Comparison of ENCODE assay signal across 8 cellular contexts in genomic region chr7:44104880-44105771, GRCh38. TPM values are rescaled to one million over a fixed set of nuclear protein-coding genes. Genes with fewer than 3 reads are reported as not detected.
DNase-seq lines count a peak whose midpoint lies in the region; ATAC-seq and TF ChIP-seq lines count a peak whose summit lies in the region.

No MANE protein-coding gene starts in this region.

- H3K14ac ChIP-seq in H9 (ENCODE audit: insufficient read depth, low read length): no peak overlapping the region

- no peak overlapping the region for H2BK15ac ChIP-seq in H9 (ENCODE audit: low read depth, low read length)

- H3K4me1 ChIP-seq in H9 (ENCODE audit: insufficient read depth, low read length) (no peaks in the 10 kb centered on the region; the same call in 1 of the 2 replicates), parathyroid adenoma (no peaks in the 10 kb centered on the region)

- H3T11ph ChIP-seq in H9 (ENCODE audit: low read length): no peak overlapping the region

- no peak overlapping the region for H4K8ac ChIP-seq in H9 (replicated peaks; ENCODE audit: insufficient read length, low read depth, low read length)

- DNase-seq in H9 (no peak), head of caudate nucleus (peak in 27 of 42 donors; percentile 24 to 80 (median 64)), NCI-H2081 (lab: John Stamatoyannopoulos, UW) (no peak), NCI-H1105 (lab: John Stamatoyannopoulos, UW) (no peak), DMS 273 (lab: John Stamatoyannopoulos, UW; ENCODE audit: unreplicated experiment) (no peak), inferior parietal cortex (ENCODE audit: extremely low spot score) (no peak)
- DNase-seq in activated T-cell treated with anti-CD3 and anti-CD28 coated beads, Interleukin-2, amount 50 U/mL, for 72 hours: no peak

- H3K9ac ChIP-seq in H9 (ENCODE audit: extremely low read depth, insufficient read length, low read length) (no peak overlapping the region), parathyroid adenoma (no peak overlapping the region)

- ATAC-seq in activated T-cell treated with anti-CD3 and anti-CD28 coated beads, Interleukin-2, amount 50 U/mL, for 72 hours (replicated peaks in 1 of 2): peak; percentile 30

- H3K9me3 ChIP-seq in H9 (ENCODE audit: control insufficient read depth, low read depth, low read length): no peaks in the 10 kb centered on the region
- H3K9me3 ChIP-seq in parathyroid adenoma (ENCODE audit: control insufficient read depth, low read length): no peaks in the 10 kb centered on the region

- peak overlapping the region; percentile 37 for H3K4me3 ChIP-seq in parathyroid adenoma (ENCODE audit: low read depth, low read length)

- no peak overlapping the region for H3K4ac ChIP-seq in H9 (ENCODE audit: low read depth, low read length)

- H4K5ac ChIP-seq in H9 (ENCODE audit: insufficient read length, low read depth, low read length): no peak overlapping the region

- H3K79me1 ChIP-seq in H9 (ENCODE audit: insufficient read depth, low read depth, low read length, poor library complexity, severe bottlenecking): no peaks in the 10 kb centered on the region

- no peak overlapping the region for H3K27ac ChIP-seq in H9 (ENCODE audit: insufficient read length, low read depth, low read length)
- no peak overlapping the region for H3K27ac ChIP-seq in parathyroid adenoma

- no peak overlapping the region for H4K91ac ChIP-seq in H9 (ENCODE audit: insufficient read length, low read depth, low read length)

- no peak overlapping the region for H3K23ac ChIP-seq in H9 (ENCODE audit: insufficient read length, low read depth, low read length)

- H3K4me2 ChIP-seq in H9 (ENCODE audit: insufficient read depth, insufficient read length, low read length): peak overlapping the region; percentile 37
- peak overlapping the region; percentile 63 for H3K4me2 ChIP-seq in parathyroid adenoma (ENCODE audit: low read length)

- H4K20me1 ChIP-seq in H9 (ENCODE audit: control insufficient read depth, insufficient read depth, insufficient read length): no peaks in the 10 kb centered on the region

- H2AK5ac ChIP-seq in H9 (ENCODE audit: insufficient read length, low read length): no peak overlapping the region

- H2BK5ac ChIP-seq in H9 (ENCODE audit: insufficient read length, low read length): no peak overlapping the region

- TF ChIP-seq CTCF in H9 (conservative IDR thresholded peaks at IDR 0.05) (no peak), parathyroid adenoma (IDR thresholded peaks at IDR 0.05) (no peak)

- no peak overlapping the region for H3K56ac ChIP-seq in H9 (ENCODE audit: insufficient read length, low read depth, low read length)

- peak overlapping the region in 1 of 3 experiments; percentile 36; a peak in 1 of 7 replicates for H3K27ac Mint-ChIP-seq in H9
- H3K27ac Mint-ChIP-seq in activated T-cell treated with anti-CD3 and anti-CD28 coated beads, Interleukin-2, amount 50 U/mL, for 72 hours: no peak overlapping the region

- intact Hi-C loops in head of caudate nucleus (cut with DNase I): no loop called here

- no CpG with 5 or more reads among the region's 26 CpGs for WGBS in H9 (ENCODE audit: extremely low coverage, insufficient read length, low lambda C conversion rate)

- H3K9me3 Mint-ChIP-seq in H9: no peaks in the 10 kb centered on the region
- no peaks in the 10 kb centered on the region for H3K9me3 Mint-ChIP-seq in activated T-cell treated with anti-CD3 and anti-CD28 coated beads, Interleukin-2, amount 50 U/mL, for 72 hours

- H3K23me2 ChIP-seq in H9 (ENCODE audit: insufficient read length, low read depth, low read length, poor library complexity, severe bottlenecking): peaks cover 10% of the 10 kb centered on the region

- H3K27me3 ChIP-seq in H9 (ENCODE audit: insufficient read depth, low read length) (no peaks in the 10 kb centered on the region; the same call in 1 of the 2 replicates), parathyroid adenoma (ENCODE audit: control insufficient read depth, insufficient read depth, low read length) (no peaks in the 10 kb centered on the region)

- no peak overlapping the region for H3K18ac ChIP-seq in H9 (ENCODE audit: insufficient read length, low read depth, low read length)

- no peaks in the 10 kb centered on the region for H3K36me3 ChIP-seq in parathyroid adenoma (ENCODE audit: control insufficient read depth, insufficient read depth, low read length)

- H2BK12ac ChIP-seq in H9 (ENCODE audit: insufficient read length, low read depth, low read length): no peak overlapping the region

- H3K36me3 Mint-ChIP-seq in H9 (ENCODE audit: insufficient read depth in 1 of 3, low read depth in 3 of 3): peaks cover 2 to 7% (median 6%) of the 10 kb centered on the region in 3 experiments; a peak in 5 of 7 replicates
- H3K36me3 Mint-ChIP-seq in activated T-cell treated with anti-CD3 and anti-CD28 coated beads, Interleukin-2, amount 50 U/mL, for 72 hours (ENCODE audit: insufficient read depth in 2 of 2): no peaks in the 10 kb centered on the region

- H2AFZ ChIP-seq in H9 (ENCODE audit: low read length) (no peak overlapping the region), parathyroid adenoma (no peak overlapping the region)

- H2BK120ac ChIP-seq in H9 (ENCODE audit: low read depth, low read length, poor library complexity, severe bottlenecking): no peak overlapping the region

- no peak overlapping the region for H2BK20ac ChIP-seq in H9 (ENCODE audit: low read depth, low read length, poor library complexity, severe bottlenecking)

- H3K4me3 Mint-ChIP-seq in H9: peak overlapping the region; percentile 74 to 85
- peak overlapping the region; percentile 65 to 77 for H3K4me3 Mint-ChIP-seq in activated T-cell treated with anti-CD3 and anti-CD28 coated beads, Interleukin-2, amount 50 U/mL, for 72 hours

- H3K79me2 ChIP-seq in H9 (ENCODE audit: insufficient read depth, low read length) (no peaks in the 10 kb centered on the region), parathyroid adenoma (no peaks in the 10 kb centered on the region)

- H3K4me1 Mint-ChIP-seq in H9: peaks cover 11 to 17% of the 10 kb centered on the region in 2 experiments
- H3K4me1 Mint-ChIP-seq in activated T-cell treated with anti-CD3 and anti-CD28 coated beads, Interleukin-2, amount 50 U/mL, for 72 hours (ENCODE audit: low read depth): peaks cover 12% of the 10 kb centered on the region

- peaks cover 30% of the 10 kb centered on the region for H3K27me3 Mint-ChIP-seq in H9 (ENCODE audit: low read depth)
- H3K27me3 Mint-ChIP-seq in activated T-cell treated with anti-CD3 and anti-CD28 coated beads, Interleukin-2, amount 50 U/mL, for 72 hours (ENCODE audit: low read depth): no peaks in the 10 kb centered on the region

RNA-seq across cellular contexts. Expression of gene AEBP1, which starts 1.0 kb away (rescaled TPM):
- total RNA-seq in H9 (2021): 49.1 and 49.3 TPM in 2 replicates
- 10 to 100 TPM; 18.1 to 18.4 TPM for total RNA-seq in activated T-cell treated with anti-CD3 and anti-CD28 coated beads, Interleukin-2, amount 50 U/mL, for 72 hours

RNA-seq across cellular contexts. Expression of gene POLD2, which starts 18.2 kb away (rescaled TPM):
- total RNA-seq in H9 (2021): 126 and 131 TPM in 2 replicates
- total RNA-seq in activated T-cell treated with anti-CD3 and anti-CD28 coated beads, Interleukin-2, amount 50 U/mL, for 72 hours: 100 to 1,000 TPM; 101 to 138 TPM

RNA-seq across cellular contexts. Expression of gene POLM, which starts 22.8 kb away (rescaled TPM):
- 18.7 and 24.5 TPM in 2 replicates for total RNA-seq in H9 (2021)
- 10 to 100 TPM; 40.2 to 46.0 TPM for total RNA-seq in activated T-cell treated with anti-CD3 and anti-CD28 coated beads, Interleukin-2, amount 50 U/mL, for 72 hours

RNA-seq across cellular contexts. Expression of gene MYL7, which starts 36.0 kb away (rescaled TPM):
- total RNA-seq in H9 (2021): 4.9 and 5.7 TPM in 2 replicates
- total RNA-seq in activated T-cell treated with anti-CD3 and anti-CD28 coated beads, Interleukin-2, amount 50 U/mL, for 72 hours: not detected

RNA-seq across cellular contexts. Expression of gene PGAM2, which starts 39.8 kb away (rescaled TPM):
- 5.6 and 8.7 TPM in 2 replicates for total RNA-seq in H9 (2021)
- 1 to 10 TPM; 1.2 to 1.7 TPM for total RNA-seq in activated T-cell treated with anti-CD3 and anti-CD28 coated beads, Interleukin-2, amount 50 U/mL, for 72 hours

Comparison
In these comparisons a context has a peak if more than half of its experiments do, and no peak if none do; other contexts are left out.
1. DNase-seq: peak in head of caudate nucleus (27 of 42); none in H9 (single experiment), activated T-cell treated with anti-CD3 and anti-CD28 coated beads, Interleukin-2, amount 50 U/mL, for 72 hours (0 of 2), NCI-H2081 (0 of 2), NCI-H1105 (single experiment), DMS 273 (single experiment) and inferior parietal cortex (single experiment).